In genomic region chr1:151124763-151125403, GRCh38 we compare ENCODE assay signal across 1 cellular context.
TF ChIP-seq lines count a peak whose summit lies in the region.

No MANE protein-coding gene starts in this region.

TF ChIP-seq in WTC11, 78 proteins besides CTCF, POLR2A, EP300 and RAD21:
- TF ChIP-seq, protein P1, sequence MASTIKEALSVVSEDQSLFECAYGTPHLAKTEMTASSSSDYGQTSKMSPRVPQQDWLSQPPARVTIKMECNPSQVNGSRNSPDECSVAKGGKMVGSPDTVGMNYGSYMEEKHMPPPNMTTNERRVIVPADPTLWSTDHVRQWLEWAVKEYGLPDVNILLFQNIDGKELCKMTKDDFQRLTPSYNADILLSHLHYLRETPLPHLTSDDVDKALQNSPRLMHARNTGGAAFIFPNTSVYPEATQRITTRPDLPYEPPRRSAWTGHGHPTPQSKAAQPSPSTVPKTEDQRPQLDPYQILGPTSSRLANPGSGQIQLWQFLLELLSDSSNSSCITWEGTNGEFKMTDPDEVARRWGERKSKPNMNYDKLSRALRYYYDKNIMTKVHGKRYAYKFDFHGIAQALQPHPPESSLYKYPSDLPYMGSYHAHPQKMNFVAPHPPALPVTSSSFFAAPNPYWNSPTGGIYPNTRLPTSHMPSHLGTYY (CRISPR knock-in tag; IDR thresholded peaks at IDR 0.05) = no peak
- TF ChIP-seq ZNF219 (CRISPR knock-in tag; IDR thresholded peaks at IDR 0.05; ENCODE audit: borderline replicate concordance) = no peak
